Comparison of ENCODE assay signal across 10 cellular contexts in genomic region chr5:82365744-82366228, GRCh38.
DNase-seq lines count a peak whose midpoint lies in the region; ATAC-seq, FAIRE-seq and TF ChIP-seq lines count a peak whose summit lies in the region.
"Had no signal": no experiment of that assay in that cellular context is flagged by ENCODE, and none has a peak within 500 bp of the region (broad histone marks: within the 10 kb centered on the region; RNA-seq: fewer than 3 reads in every experiment).

No MANE protein-coding gene starts in this region.

- H3K4me2 ChIP-seq in astrocyte (ENCODE audit: low read length) = peak overlapping the region; percentile 19

- no peaks in the 10 kb centered on the region for H3K27me3 Mint-ChIP-seq in astrocyte (ENCODE audit: low read depth, unreplicated experiment)

- no peaks in the 10 kb centered on the region for H3K27me3 ChIP-seq in astrocyte (ENCODE audit: insufficient read depth, low read length)
- H3K27me3 ChIP-seq in small intestine (ENCODE audit: control insufficient read depth in 2 of 2, insufficient read depth in 2 of 2, low read length in 2 of 2) = no peaks in the 10 kb centered on the region

- no peaks in the 10 kb centered on the region for H3K79me2 ChIP-seq in astrocyte (ENCODE audit: insufficient read depth, low read length)
- H3K79me2 ChIP-seq: parathyroid adenoma had no signal

- H3K9ac ChIP-seq in astrocyte (ENCODE audit: low read length) = peak overlapping the region; percentile 69
- H3K9ac ChIP-seq: parathyroid adenoma had no signal

- H3K4me1 ChIP-seq in astrocyte (ENCODE audit: insufficient read depth, low read length) (peaks cover 21% of the 10 kb centered on the region), small intestine (ENCODE audit: control insufficient read depth in 2 of 2, insufficient read depth in 1 of 2, low read depth in 1 of 2, low read length in 1 of 2) (peaks cover 0 to 2% of the 10 kb centered on the region in 2 donors)
- H3K4me1 ChIP-seq: parathyroid adenoma had no signal

- H3K9me3 Mint-ChIP-seq in astrocyte (ENCODE audit: unreplicated experiment) = no peaks in the 10 kb centered on the region

- peak; percentile 76 for DNase-seq in HPDE6-E6E7 (ENCODE audit: extremely low spot score)
- peak; percentile 85 for DNase-seq in astrocyte (ENCODE audit: low read depth)
- DNase-seq in small intestine = peak; percentile 16
- no peak for DNase-seq in HuH-7 (ENCODE audit: low spot score)
- no peak for DNase-seq in NCI-H2196 treated with DMSO at 0.1 percent for 48 hours (lab: John Stamatoyannopoulos, UW; ENCODE audit: unreplicated experiment)

- ATAC-seq in GM18858 (IDR thresholded peaks at IDR 0.05; ENCODE audit: unreplicated experiment) = peak; percentile 48
- ATAC-seq in GM18519 (IDR thresholded peaks at IDR 0.05; ENCODE audit: low FRiP score, unreplicated experiment) = no peak
- no peak for ATAC-seq in GM21786 (IDR thresholded peaks at IDR 0.05; ENCODE audit: unreplicated experiment)

- FAIRE-seq in astrocyte (lab: Jason Lieb, UNC) (peak; percentile 83), small intestine (lab: Jason Lieb, UNC) (no peak)
- FAIRE-seq: GM12892 had no signal

- WGBS in small intestine, 3 donors = 63 to 67% (median 67%) methylated on average over 5 of the region's 5 CpGs

- H3K9me3 ChIP-seq in astrocyte (ENCODE audit: insufficient read depth, low read depth, low read length) (no peaks in the 10 kb centered on the region), small intestine (ENCODE audit: control insufficient read depth, low read depth) (no peaks in the 10 kb centered on the region)

- peak overlapping the region; percentile 11 for H2AFZ ChIP-seq in astrocyte (ENCODE audit: low read depth, low read length)
- H2AFZ ChIP-seq: parathyroid adenoma had no signal

- H4K20me1 ChIP-seq in astrocyte (ENCODE audit: insufficient read depth, low read length) = no peaks in the 10 kb centered on the region

- H3K36me3 ChIP-seq in astrocyte (ENCODE audit: insufficient read depth, low read length) (no peaks in the 10 kb centered on the region), small intestine (ENCODE audit: control insufficient read depth in 2 of 2, insufficient read depth in 2 of 2, low read length in 2 of 2) (no peaks in the 10 kb centered on the region)

- no peak overlapping the region for H3K4me3 Mint-ChIP-seq in astrocyte (ENCODE audit: unreplicated experiment)

- peak overlapping the region; percentile 69 for H3K27ac Mint-ChIP-seq in astrocyte (ENCODE audit: unreplicated experiment)

- no peaks in the 10 kb centered on the region for H3K36me3 Mint-ChIP-seq in astrocyte (ENCODE audit: low read depth, unreplicated experiment)

- TF ChIP-seq CTCF in astrocyte (IDR thresholded peaks at IDR 0.05; ENCODE audit: insufficient read depth, low read depth, low read length) = no peak

- peak overlapping the region; percentile 84 for H3K27ac ChIP-seq in astrocyte (ENCODE audit: low read depth, low read length)
- H3K27ac ChIP-seq in small intestine (ENCODE audit: low read depth in 1 of 2, low read length in 1 of 2) = no peak overlapping the region
- H3K27ac ChIP-seq: parathyroid adenoma had no signal

- no peak overlapping the region for H3K4me3 ChIP-seq in astrocyte (ENCODE audit: insufficient read depth, low read depth, low read length)
- no peak overlapping the region for H3K4me3 ChIP-seq in small intestine (ENCODE audit: low read depth in 1 of 2, low read length in 2 of 2)

- peaks cover 17% of the 10 kb centered on the region for H3K4me1 Mint-ChIP-seq in astrocyte (ENCODE audit: low read depth, unreplicated experiment)

Comparison
In these comparisons a context has a peak if more than half of its experiments do, and no peak if none do; other contexts are left out.
1. DNase-seq: peak in HPDE6-E6E7 (single experiment), astrocyte (single experiment) and small intestine (single experiment); none in HuH-7 (single experiment) and NCI-H2196 treated with DMSO at 0.1 percent for 48 hours (single experiment).